In genomic region chr7:2362385-2363088, GRCh38 we compare ENCODE assay signal across 18 cellular contexts. TPM values are rescaled to one million over a fixed set of nuclear protein-coding genes. Genes with fewer than 3 reads are reported as not detected.
DNase-seq lines count a peak whose midpoint lies in the region; ATAC-seq, FAIRE-seq and TF ChIP-seq lines count a peak whose summit lies in the region.
"Had no signal": no experiment of that assay in that cellular context is flagged by ENCODE, and none has a peak within 500 bp of the region (broad histone marks: within the 10 kb centered on the region; RNA-seq: fewer than 3 reads in every experiment).

No MANE protein-coding gene starts in this region.

- peaks cover 28% of the 10 kb centered on the region for H3K4me1 Mint-ChIP-seq in activated naive CD8-positive, alpha-beta T cell treated with anti-CD3 and anti-CD28 coated beads, Interleukin-2, amount 50 U/mL, for 24 hours
- peaks cover 23% of the 10 kb centered on the region for H3K4me1 Mint-ChIP-seq in activated naive CD8-positive, alpha-beta T cell treated with anti-CD3 and anti-CD28 coated beads for 36 hours
- H3K4me1 Mint-ChIP-seq in stimulated activated effector memory CD8-positive, alpha-beta T cell treated with anti-CD3 and anti-CD28 coated beads, Interleukin-12 subunit alpha, Interleukin-12 subunit beta, amount 100 ng/mL, for 72 hours = peaks cover 27% of the 10 kb centered on the region

- peaks cover 42% of the 10 kb centered on the region for H3K79me2 ChIP-seq in HepG2 (ENCODE audit: insufficient read depth, low read length)

- no peak overlapping the region for H3K4me3 Mint-ChIP-seq in activated naive CD8-positive, alpha-beta T cell treated with anti-CD3 and anti-CD28 coated beads, Interleukin-2, amount 50 U/mL, for 24 hours
- no peak overlapping the region for H3K4me3 Mint-ChIP-seq in activated naive CD8-positive, alpha-beta T cell treated with anti-CD3 and anti-CD28 coated beads for 36 hours
- H3K4me3 Mint-ChIP-seq in stimulated activated effector memory CD8-positive, alpha-beta T cell treated with anti-CD3 and anti-CD28 coated beads, Interleukin-12 subunit alpha, Interleukin-12 subunit beta, amount 100 ng/mL, for 72 hours = no peak overlapping the region
- H3K4me3 Mint-ChIP-seq: CD8-positive, alpha-beta memory T cell; GM23338; H9 had no signal

- H4K20me1 ChIP-seq in HepG2 (ENCODE audit: insufficient read depth, low read length) = peaks cover 32% of the 10 kb centered on the region

- H3K27ac ChIP-seq in HepG2 (ENCODE audit: extremely low read length, insufficient read depth, low read length) = no peak overlapping the region
- H3K27ac ChIP-seq: BLaER1, HL-60 had no signal

- no peak overlapping the region for H3K9ac ChIP-seq in HepG2 (ENCODE audit: insufficient read depth, low read depth, low read length)
- H3K9ac ChIP-seq: BLaER1 had no signal

- no peak for ATAC-seq in activated naive CD8-positive, alpha-beta T cell treated with anti-CD3 and anti-CD28 coated beads, Interleukin-2, amount 50 U/mL, for 24 hours
- no peak for ATAC-seq in HepG2
- ATAC-seq in stimulated activated effector memory CD8-positive, alpha-beta T cell treated with anti-CD3 and anti-CD28 coated beads, Interleukin-12 subunit alpha, Interleukin-12 subunit beta, amount 100 ng/mL, for 72 hours = no peak
- ATAC-seq in HG03457 (IDR thresholded peaks at IDR 0.05; ENCODE audit: unreplicated experiment) = no peak
- ATAC-seq in HG03520 (IDR thresholded peaks at IDR 0.05; ENCODE audit: unreplicated experiment) = no peak
- ATAC-seq: GM23338 had no signal

- no peaks in the 10 kb centered on the region for H3K9me3 ChIP-seq in HepG2 (ENCODE audit: low read length)
- H3K9me3 ChIP-seq: BLaER1, Caco-2 had no signal

- intact Hi-C loops in HepG2 (cut with micrococcal nuclease; ENCODE audit: unreplicated experiment) = loop anchor here (5.0 kb wide), 1 partner anchor 35 kb away; no protein-coding TSS in a partner anchor

- no peaks in the 10 kb centered on the region for H3K27me3 ChIP-seq in HepG2 (ENCODE audit: control insufficient read depth in 1 of 2, insufficient read depth in 2 of 2, low read length in 2 of 2)
- H3K27me3 ChIP-seq: BLaER1 had no signal

- DNase-seq in activated naive CD8-positive, alpha-beta T cell treated with anti-CD3 and anti-CD28 coated beads, Interleukin-2, amount 50 U/mL, for 24 hours = no peak
- no peak for DNase-seq in activated naive CD8-positive, alpha-beta T cell treated with anti-CD3 and anti-CD28 coated beads for 36 hours
- DNase-seq in HepG2 (ENCODE audit: low spot score) (no peak), HCEC 1CT (no peak)
- DNase-seq in stimulated activated effector memory CD8-positive, alpha-beta T cell treated with anti-CD3 and anti-CD28 coated beads, Interleukin-12 subunit alpha, Interleukin-12 subunit beta, amount 100 ng/mL, for 72 hours (ENCODE audit: low spot score in 2 of 2) = no peak
- DNase-seq: 8988T; AML-193; Caco-2; CD8-positive, alpha-beta memory T cell; DND-41; GDM1; H9 had no signal

- H3K4me3 ChIP-seq in HepG2 (replicated peaks in 1 of 3; ENCODE audit: insufficient read depth in 1 of 3, low read depth in 2 of 3, low read length in 3 of 3) = no peak overlapping the region
- H3K4me3 ChIP-seq: BLaER1, GM23338 had no signal

- no peaks in the 10 kb centered on the region for H3K9me3 Mint-ChIP-seq in activated naive CD8-positive, alpha-beta T cell treated with anti-CD3 and anti-CD28 coated beads, Interleukin-2, amount 50 U/mL, for 24 hours
- no peaks in the 10 kb centered on the region for H3K9me3 Mint-ChIP-seq in activated naive CD8-positive, alpha-beta T cell treated with anti-CD3 and anti-CD28 coated beads for 36 hours
- H3K9me3 Mint-ChIP-seq in stimulated activated effector memory CD8-positive, alpha-beta T cell treated with anti-CD3 and anti-CD28 coated beads, Interleukin-12 subunit alpha, Interleukin-12 subunit beta, amount 100 ng/mL, for 72 hours = no peaks in the 10 kb centered on the region
- H3K9me3 Mint-ChIP-seq: CD8-positive, alpha-beta memory T cell; GM23338; H9 had no signal

- no TSS peak for BruUV-seq in HepG2 (replicated peaks; lab: Mats Ljungman, UMichigan)

- no peak overlapping the region for H2AFZ ChIP-seq in HepG2 (ENCODE audit: low read length)
- H2AFZ ChIP-seq: GM23338 had no signal

- peaks cover 28% of the 10 kb centered on the region for H3K4me1 ChIP-seq in HepG2 (ENCODE audit: insufficient read depth, low read length)
- H3K4me1 ChIP-seq: Caco-2 had no signal

- CTCF ChIA-PET in HepG2 (lab: Yijun Ruan, JAX; ENCODE audit: low intra/inter-chr PET ratio, low total read pairs) = no interaction called here

- no peak overlapping the region for H3K4me2 ChIP-seq in HepG2 (ENCODE audit: low read depth, low read length)
- H3K4me2 ChIP-seq: BLaER1, GM23338 had no signal

- 98% methylated on average over 27 of the region's 27 CpGs for WGBS in HepG2 (ENCODE audit: low lambda C conversion rate)

- POLR2A ChIA-PET in HepG2 (lab: Yijun Ruan, JAX) = no interaction called here

- peaks cover 79% of the 10 kb centered on the region for H3K36me3 Mint-ChIP-seq in activated naive CD8-positive, alpha-beta T cell treated with anti-CD3 and anti-CD28 coated beads, Interleukin-2, amount 50 U/mL, for 24 hours (ENCODE audit: low read depth)
- peaks cover 47% of the 10 kb centered on the region for H3K36me3 Mint-ChIP-seq in activated naive CD8-positive, alpha-beta T cell treated with anti-CD3 and anti-CD28 coated beads for 36 hours
- peaks cover 100% of the 10 kb centered on the region for H3K36me3 Mint-ChIP-seq in stimulated activated effector memory CD8-positive, alpha-beta T cell treated with anti-CD3 and anti-CD28 coated beads, Interleukin-12 subunit alpha, Interleukin-12 subunit beta, amount 100 ng/mL, for 72 hours

- no peak for TF ChIP-seq POLR2A in HepG2 (IDR thresholded peaks at IDR 0.05; ENCODE audit: insufficient read depth in 1 of 2, low read depth in 2 of 2, low read length in 2 of 2)

- no peak for FAIRE-seq in HepG2 (lab: Jason Lieb, UNC)
- FAIRE-seq: GM12892 had no signal

- peaks cover 39 to 87% of the 10 kb centered on the region in 2 experiments for H3K36me3 ChIP-seq in HepG2 (replicated peaks in 1 of 2; ENCODE audit: control insufficient read depth in 1 of 2, insufficient read depth in 2 of 2, low read length in 2 of 2)

- in situ Hi-C loops in HepG2 (cut with HindIII; ENCODE audit: extremely low pct_ligation_motif_present, low pct_unique_long_range_greater_than_20kb) = no loop called here

- no peaks in the 10 kb centered on the region for H3K27me3 Mint-ChIP-seq in activated naive CD8-positive, alpha-beta T cell treated with anti-CD3 and anti-CD28 coated beads, Interleukin-2, amount 50 U/mL, for 24 hours
- no peaks in the 10 kb centered on the region for H3K27me3 Mint-ChIP-seq in activated naive CD8-positive, alpha-beta T cell treated with anti-CD3 and anti-CD28 coated beads for 36 hours
- H3K27me3 Mint-ChIP-seq: CD8-positive, alpha-beta memory T cell had no signal

- TF ChIP-seq EP300 in HepG2 (IDR thresholded peaks at IDR 0.05; ENCODE audit: low read depth in 2 of 2, low read length in 2 of 2) (no peak), HepG2 (CRISPR knock-in tag; IDR thresholded peaks at IDR 0.05; ENCODE audit: borderline replicate concordance) (no peak)

- peak overlapping the region; percentile 14 for H3K27ac Mint-ChIP-seq in activated naive CD8-positive, alpha-beta T cell treated with anti-CD3 and anti-CD28 coated beads, Interleukin-2, amount 50 U/mL, for 24 hours
- H3K27ac Mint-ChIP-seq in activated naive CD8-positive, alpha-beta T cell treated with anti-CD3 and anti-CD28 coated beads for 36 hours = no peak overlapping the region
- peak overlapping the region; percentile 29 for H3K27ac Mint-ChIP-seq in stimulated activated effector memory CD8-positive, alpha-beta T cell treated with anti-CD3 and anti-CD28 coated beads, Interleukin-12 subunit alpha, Interleukin-12 subunit beta, amount 100 ng/mL, for 72 hours
- H3K27ac Mint-ChIP-seq: GM23338 had no signal

- no peak for TF ChIP-seq RAD21 in HepG2 (CRISPR knock-in tag; IDR thresholded peaks at IDR 0.05)

- TF ChIP-seq CTCF in HepG2 (CRISPR knock-in tag; IDR thresholded peaks at IDR 0.05) = no peak

RNA-seq across cellular contexts. Expression of gene EIF3B, which starts 7.9 kb away (rescaled TPM):
- total RNA-seq in activated naive CD8-positive, alpha-beta T cell treated with anti-CD3 and anti-CD28 coated beads for 36 hours = 100 to 1,000 TPM; 315 to 319 TPM
- 241 and 244 TPM in 2 replicates for total RNA-seq in HepG2 (2016; rRNA removed; fragmentation: Illumina TruSeq; extraction: Trizol)
- total RNA-seq in HepG2 (2016; cell fraction: cytosol; rRNA removed; fragmentation: Illumina TruSeq; extraction: Trizol; ENCODE audit: low read depth) = 49.6 and 52.0 TPM in 2 replicates
- 219 and 236 TPM in 2 replicates for total RNA-seq in HepG2 (2016; cell fraction: insoluble cytoplasmic fraction; rRNA removed; fragmentation: Illumina TruSeq; extraction: Trizol)
- total RNA-seq in HepG2 (2016; cell fraction: membrane; rRNA removed; fragmentation: Illumina TruSeq; extraction: Trizol) = 63.0 and 67.9 TPM in 2 replicates
- 134 and 151 TPM in 2 replicates for total RNA-seq in HepG2 (2016; cell fraction: nucleus; rRNA removed; fragmentation: Illumina TruSeq; extraction: Trizol)
- polyA plus RNA-seq in HepG2 (2011; rRNA removed) = 91.2 and 92.2 TPM in 2 replicates
- 70.3 and 78.7 TPM in 2 replicates for polyA plus RNA-seq in HepG2 (2011; cell fraction: cytosol; rRNA removed)
- polyA plus RNA-seq in HepG2 (2011; cell fraction: nucleus; rRNA removed) = 243 and 250 TPM in 2 replicates
- polyA plus RNA-seq in HepG2 (2012) = 151 and 176 TPM in 2 replicates
- polyA plus RNA-seq in HepG2 (2016; cell fraction: cytosol; fragmentation: Illumina TruSeq; extraction: Trizol; ENCODE audit: low read depth) = 11.2 and 14.3 TPM in 2 replicates
- 177 and 198 TPM in 2 replicates for polyA plus RNA-seq in HepG2 (2016; cell fraction: insoluble cytoplasmic fraction; fragmentation: Illumina TruSeq; extraction: Trizol; ENCODE audit: low read depth)
- 27.4 and 32.0 TPM in 2 replicates for polyA plus RNA-seq in HepG2 (2016; cell fraction: membrane; fragmentation: Illumina TruSeq; extraction: Trizol; ENCODE audit: low read depth)
- 244 and 264 TPM in 2 replicates for polyA plus RNA-seq in HepG2 (2016; cell fraction: nucleus; fragmentation: Illumina TruSeq; extraction: Trizol; ENCODE audit: insufficient read depth, low read depth)
- 152 and 244 TPM in 2 replicates for polyA minus RNA-seq in HepG2 (2011; rRNA and poly(A)+ RNA removed; ENCODE audit: low replicate concordance)
- polyA minus RNA-seq in HepG2 (2011; cell fraction: cytosol; rRNA and poly(A)+ RNA removed) = 100 and 101 TPM in 2 replicates
- 124 and 130 TPM in 2 replicates for polyA minus RNA-seq in HepG2 (2011; cell fraction: nucleus; rRNA and poly(A)+ RNA removed)

RNA-seq across cellular contexts. Expression of gene CHST12, which starts 40.9 kb away (rescaled TPM):
- total RNA-seq in activated naive CD8-positive, alpha-beta T cell treated with anti-CD3 and anti-CD28 coated beads for 36 hours = 1 to 10 TPM; 3.1 to 3.2 TPM
- 3.7 and 6.4 TPM in 2 replicates for total RNA-seq in HepG2 (2016; rRNA removed; fragmentation: Illumina TruSeq; extraction: Trizol)
- 1.4 and 1.5 TPM in 2 replicates for total RNA-seq in HepG2 (2016; cell fraction: cytosol; rRNA removed; fragmentation: Illumina TruSeq; extraction: Trizol; ENCODE audit: low read depth)
- total RNA-seq in HepG2 (2016; cell fraction: insoluble cytoplasmic fraction; rRNA removed; fragmentation: Illumina TruSeq; extraction: Trizol) = 3.5 and 6.3 TPM in 2 replicates
- total RNA-seq in HepG2 (2016; cell fraction: membrane; rRNA removed; fragmentation: Illumina TruSeq; extraction: Trizol) = 3.9 and 4.8 TPM in 2 replicates
- total RNA-seq in HepG2 (2016; cell fraction: nucleus; rRNA removed; fragmentation: Illumina TruSeq; extraction: Trizol) = 5.8 and 6.9 TPM in 2 replicates
- polyA plus RNA-seq in HepG2 (2011; rRNA removed) = 15.8 and 17.0 TPM in 2 replicates
- 14.4 and 28.9 TPM in 2 replicates for polyA plus RNA-seq in HepG2 (2011; cell fraction: cytosol; rRNA removed)
- polyA plus RNA-seq in HepG2 (2011; cell fraction: nucleus; rRNA removed) = 16.3 and 21.2 TPM in 2 replicates
- 8.1 and 11.8 TPM in 2 replicates for polyA plus RNA-seq in HepG2 (2012)
- 3.3 and 4.7 TPM in 2 replicates for polyA plus RNA-seq in HepG2 (2016; cell fraction: cytosol; fragmentation: Illumina TruSeq; extraction: Trizol; ENCODE audit: low read depth)
- polyA plus RNA-seq in HepG2 (2016; cell fraction: insoluble cytoplasmic fraction; fragmentation: Illumina TruSeq; extraction: Trizol; ENCODE audit: low read depth) = 5.7 and 8.1 TPM in 2 replicates
- 5.6 and 6.2 TPM in 2 replicates for polyA plus RNA-seq in HepG2 (2016; cell fraction: membrane; fragmentation: Illumina TruSeq; extraction: Trizol; ENCODE audit: low read depth)
- 21.2 and 23.6 TPM in 2 replicates for polyA plus RNA-seq in HepG2 (2016; cell fraction: nucleus; fragmentation: Illumina TruSeq; extraction: Trizol; ENCODE audit: insufficient read depth, low read depth)
- polyA minus RNA-seq in HepG2 (2011; rRNA and poly(A)+ RNA removed; ENCODE audit: low replicate concordance) = 12.0 and 35.8 TPM in 2 replicates
- 12.9 and 20.5 TPM in 2 replicates for polyA minus RNA-seq in HepG2 (2011; cell fraction: cytosol; rRNA and poly(A)+ RNA removed)
- 5.7 TPM in 2 replicates for polyA minus RNA-seq in HepG2 (2011; cell fraction: nucleus; rRNA and poly(A)+ RNA removed)

RNA-seq across cellular contexts. Expression of gene SNX8, which starts 48.3 kb away (rescaled TPM):
- total RNA-seq in activated naive CD8-positive, alpha-beta T cell treated with anti-CD3 and anti-CD28 coated beads for 36 hours = 10 to 100 TPM; 45.6 to 48.7 TPM
- 20.6 and 33.7 TPM in 2 replicates for total RNA-seq in HepG2 (2016; rRNA removed; fragmentation: Illumina TruSeq; extraction: Trizol)
- total RNA-seq in HepG2 (2016; cell fraction: cytosol; rRNA removed; fragmentation: Illumina TruSeq; extraction: Trizol; ENCODE audit: low read depth) = 10.1 and 10.2 TPM in 2 replicates
- total RNA-seq in HepG2 (2016; cell fraction: insoluble cytoplasmic fraction; rRNA removed; fragmentation: Illumina TruSeq; extraction: Trizol) = 22.2 and 35.3 TPM in 2 replicates
- total RNA-seq in HepG2 (2016; cell fraction: membrane; rRNA removed; fragmentation: Illumina TruSeq; extraction: Trizol) = 13.0 and 13.3 TPM in 2 replicates
- 18.8 and 19.1 TPM in 2 replicates for total RNA-seq in HepG2 (2016; cell fraction: nucleus; rRNA removed; fragmentation: Illumina TruSeq; extraction: Trizol)
- 45.2 and 46.2 TPM in 2 replicates for polyA plus RNA-seq in HepG2 (2011; rRNA removed)
- polyA plus RNA-seq in HepG2 (2011; cell fraction: cytosol; rRNA removed) = 17.4 and 28.0 TPM in 2 replicates
- polyA plus RNA-seq in HepG2 (2011; cell fraction: nucleus; rRNA removed) = 34.3 and 35.3 TPM in 2 replicates
- 22.7 and 25.0 TPM in 2 replicates for polyA plus RNA-seq in HepG2 (2012)
- 8.9 and 11.6 TPM in 2 replicates for polyA plus RNA-seq in HepG2 (2016; cell fraction: cytosol; fragmentation: Illumina TruSeq; extraction: Trizol; ENCODE audit: low read depth)
- polyA plus RNA-seq in HepG2 (2016; cell fraction: insoluble cytoplasmic fraction; fragmentation: Illumina TruSeq; extraction: Trizol; ENCODE audit: low read depth) = 46.0 and 46.5 TPM in 2 replicates
- polyA plus RNA-seq in HepG2 (2016; cell fraction: membrane; fragmentation: Illumina TruSeq; extraction: Trizol; ENCODE audit: low read depth) = 14.2 and 16.9 TPM in 2 replicates
- 34.2 and 34.5 TPM in 2 replicates for polyA plus RNA-seq in HepG2 (2016; cell fraction: nucleus; fragmentation: Illumina TruSeq; extraction: Trizol; ENCODE audit: insufficient read depth, low read depth)
- polyA minus RNA-seq in HepG2 (2011; rRNA and poly(A)+ RNA removed; ENCODE audit: low replicate concordance) = 102 and 111 TPM in 2 replicates
- polyA minus RNA-seq in HepG2 (2011; cell fraction: cytosol; rRNA and poly(A)+ RNA removed) = 18.2 and 21.3 TPM in 2 replicates
- 8.0 and 15.6 TPM in 2 replicates for polyA minus RNA-seq in HepG2 (2011; cell fraction: nucleus; rRNA and poly(A)+ RNA removed)
